ENCODE assay signal across 1 cellular context in the genomic region with DNA sequence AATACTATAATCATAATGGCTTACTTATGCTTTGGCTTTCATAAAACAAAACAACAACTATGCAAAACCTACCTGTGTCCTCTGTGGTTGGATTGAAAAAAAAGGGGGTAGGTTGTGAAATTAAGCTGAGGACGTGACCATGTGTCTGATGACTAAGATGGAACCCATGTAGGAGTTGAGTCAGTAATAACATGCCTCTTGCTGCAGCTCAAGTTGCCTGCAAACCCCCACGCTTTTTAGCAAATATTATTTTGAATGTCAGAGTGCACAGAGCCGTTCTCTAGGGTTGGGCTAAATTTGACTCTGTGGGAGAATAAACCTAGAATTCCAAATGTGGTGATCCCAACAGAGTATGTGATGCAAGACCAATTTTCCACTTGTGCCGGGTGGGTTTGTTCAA.
TF ChIP-seq lines count a peak whose summit lies in the region.

No MANE protein-coding gene starts in this region.

TF ChIP-seq in GM12878, 131 proteins besides CTCF, POLR2A, EP300 and RAD21 (continued from another document and continues in another):
- TF ChIP-seq, protein P1, sequence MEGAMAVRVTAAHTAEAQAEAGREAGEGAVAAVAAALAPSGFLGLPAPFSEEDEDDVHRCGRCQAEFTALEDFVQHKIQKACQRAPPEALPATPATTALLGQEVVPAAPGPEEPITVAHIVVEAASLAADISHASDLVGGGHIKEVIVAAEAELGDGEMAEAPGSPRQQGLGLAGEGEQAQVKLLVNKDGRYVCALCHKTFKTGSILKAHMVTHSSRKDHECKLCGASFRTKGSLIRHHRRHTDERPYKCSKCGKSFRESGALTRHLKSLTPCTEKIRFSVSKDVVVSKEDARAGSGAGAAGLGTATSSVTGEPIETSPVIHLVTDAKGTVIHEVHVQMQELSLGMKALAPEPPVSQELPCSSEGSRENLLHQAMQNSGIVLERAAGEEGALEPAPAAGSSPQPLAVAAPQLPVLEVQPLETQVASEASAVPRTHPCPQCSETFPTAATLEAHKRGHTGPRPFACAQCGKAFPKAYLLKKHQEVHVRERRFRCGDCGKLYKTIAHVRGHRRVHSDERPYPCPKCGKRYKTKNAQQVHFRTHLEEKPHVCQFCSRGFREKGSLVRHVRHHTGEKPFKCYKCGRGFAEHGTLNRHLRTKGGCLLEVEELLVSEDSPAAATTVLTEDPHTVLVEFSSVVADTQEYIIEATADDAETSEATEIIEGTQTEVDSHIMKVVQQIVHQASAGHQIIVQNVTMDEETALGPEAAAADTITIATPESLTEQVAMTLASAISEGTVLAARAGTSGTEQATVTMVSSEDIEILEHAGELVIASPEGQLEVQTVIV (IDR thresholded peaks at IDR 0.05; ENCODE audit: borderline replicate concordance, partially characterized antibody) = no peak
- no peak for TF ChIP-seq HSF1 (IDR thresholded peaks at IDR 0.05; ENCODE audit: low read depth, low read length)
- TF ChIP-seq, protein P2, sequence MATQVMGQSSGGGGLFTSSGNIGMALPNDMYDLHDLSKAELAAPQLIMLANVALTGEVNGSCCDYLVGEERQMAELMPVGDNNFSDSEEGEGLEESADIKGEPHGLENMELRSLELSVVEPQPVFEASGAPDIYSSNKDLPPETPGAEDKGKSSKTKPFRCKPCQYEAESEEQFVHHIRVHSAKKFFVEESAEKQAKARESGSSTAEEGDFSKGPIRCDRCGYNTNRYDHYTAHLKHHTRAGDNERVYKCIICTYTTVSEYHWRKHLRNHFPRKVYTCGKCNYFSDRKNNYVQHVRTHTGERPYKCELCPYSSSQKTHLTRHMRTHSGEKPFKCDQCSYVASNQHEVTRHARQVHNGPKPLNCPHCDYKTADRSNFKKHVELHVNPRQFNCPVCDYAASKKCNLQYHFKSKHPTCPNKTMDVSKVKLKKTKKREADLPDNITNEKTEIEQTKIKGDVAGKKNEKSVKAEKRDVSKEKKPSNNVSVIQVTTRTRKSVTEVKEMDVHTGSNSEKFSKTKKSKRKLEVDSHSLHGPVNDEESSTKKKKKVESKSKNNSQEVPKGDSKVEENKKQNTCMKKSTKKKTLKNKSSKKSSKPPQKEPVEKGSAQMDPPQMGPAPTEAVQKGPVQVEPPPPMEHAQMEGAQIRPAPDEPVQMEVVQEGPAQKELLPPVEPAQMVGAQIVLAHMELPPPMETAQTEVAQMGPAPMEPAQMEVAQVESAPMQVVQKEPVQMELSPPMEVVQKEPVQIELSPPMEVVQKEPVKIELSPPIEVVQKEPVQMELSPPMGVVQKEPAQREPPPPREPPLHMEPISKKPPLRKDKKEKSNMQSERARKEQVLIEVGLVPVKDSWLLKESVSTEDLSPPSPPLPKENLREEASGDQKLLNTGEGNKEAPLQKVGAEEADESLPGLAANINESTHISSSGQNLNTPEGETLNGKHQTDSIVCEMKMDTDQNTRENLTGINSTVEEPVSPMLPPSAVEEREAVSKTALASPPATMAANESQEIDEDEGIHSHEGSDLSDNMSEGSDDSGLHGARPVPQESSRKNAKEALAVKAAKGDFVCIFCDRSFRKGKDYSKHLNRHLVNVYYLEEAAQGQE (IDR thresholded peaks at IDR 0.05; ENCODE audit: low read depth, low read length) = no peak
- TF ChIP-seq, protein P3, sequence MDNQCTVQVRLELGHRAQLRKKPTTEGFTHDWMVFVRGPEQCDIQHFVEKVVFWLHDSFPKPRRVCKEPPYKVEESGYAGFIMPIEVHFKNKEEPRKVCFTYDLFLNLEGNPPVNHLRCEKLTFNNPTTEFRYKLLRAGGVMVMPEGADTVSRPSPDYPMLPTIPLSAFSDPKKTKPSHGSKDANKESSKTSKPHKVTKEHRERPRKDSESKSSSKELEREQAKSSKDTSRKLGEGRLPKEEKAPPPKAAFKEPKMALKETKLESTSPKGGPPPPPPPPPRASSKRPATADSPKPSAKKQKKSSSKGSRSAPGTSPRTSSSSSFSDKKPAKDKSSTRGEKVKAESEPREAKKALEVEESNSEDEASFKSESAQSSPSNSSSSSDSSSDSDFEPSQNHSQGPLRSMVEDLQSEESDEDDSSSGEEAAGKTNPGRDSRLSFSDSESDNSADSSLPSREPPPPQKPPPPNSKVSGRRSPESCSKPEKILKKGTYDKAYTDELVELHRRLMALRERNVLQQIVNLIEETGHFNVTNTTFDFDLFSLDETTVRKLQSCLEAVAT (IDR thresholded peaks at IDR 0.05) = no peak
- no peak for TF ChIP-seq SMAD5 (IDR thresholded peaks at IDR 0.05; ENCODE audit: low read depth)
- TF ChIP-seq, protein P4, sequence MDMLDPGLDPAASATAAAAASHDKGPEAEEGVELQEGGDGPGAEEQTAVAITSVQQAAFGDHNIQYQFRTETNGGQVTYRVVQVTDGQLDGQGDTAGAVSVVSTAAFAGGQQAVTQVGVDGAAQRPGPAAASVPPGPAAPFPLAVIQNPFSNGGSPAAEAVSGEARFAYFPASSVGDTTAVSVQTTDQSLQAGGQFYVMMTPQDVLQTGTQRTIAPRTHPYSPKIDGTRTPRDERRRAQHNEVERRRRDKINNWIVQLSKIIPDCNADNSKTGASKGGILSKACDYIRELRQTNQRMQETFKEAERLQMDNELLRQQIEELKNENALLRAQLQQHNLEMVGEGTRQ (IDR thresholded peaks at IDR 0.05; ENCODE audit: borderline replicate concordance, low read depth, low read length) = no peak
- TF ChIP-seq NFXL1 (IDR thresholded peaks at IDR 0.05; ENCODE audit: borderline replicate concordance) = no peak
- TF ChIP-seq IKZF1 (conservative IDR thresholded peaks at IDR 0.05) = peak; percentile 28; the same call in 1 of the 2 replicates
- no peak for TF ChIP-seq YBX1 (IDR thresholded peaks at IDR 0.05)
- TF ChIP-seq TCF12 (IDR thresholded peaks at IDR 0.05; ENCODE audit: low read depth, low read length) = peak; percentile 69
- no peak for TF ChIP-seq IKZF2 (IDR thresholded peaks at IDR 0.05)
- no peak for TF ChIP-seq SIN3A (IDR thresholded peaks at IDR 0.05; ENCODE audit: low read depth, low read length)
- TF ChIP-seq RUNX3 (IDR thresholded peaks at IDR 0.05; ENCODE audit: low read length) = peak; percentile 96
- TF ChIP-seq, protein P5, sequence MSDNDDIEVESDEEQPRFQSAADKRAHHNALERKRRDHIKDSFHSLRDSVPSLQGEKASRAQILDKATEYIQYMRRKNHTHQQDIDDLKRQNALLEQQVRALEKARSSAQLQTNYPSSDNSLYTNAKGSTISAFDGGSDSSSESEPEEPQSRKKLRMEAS (IDR thresholded peaks at IDR 0.05; ENCODE audit: low read depth, low read length) = no peak
- peak; percentile 94 for TF ChIP-seq JUNB (IDR thresholded peaks at IDR 0.05)
- TF ChIP-seq BHLHE40 (IDR thresholded peaks at IDR 0.05; ENCODE audit: borderline replicate concordance in 1 of 2, low read depth in 2 of 2, low read length in 1 of 2) = peak; percentile 18 to 43; a peak in 1 of 4 replicates
- no peak for TF ChIP-seq CHD4 (IDR thresholded peaks at IDR 0.05)
- no peak for TF ChIP-seq RFX5 (IDR thresholded peaks at IDR 0.05; ENCODE audit: low read depth, low read length)
- peak in 1 of 2 experiments; percentile 24; a peak in 1 of 3 replicates for TF ChIP-seq EGR1 (IDR thresholded peaks at IDR 0.05; ENCODE audit: borderline replicate concordance in 1 of 2, low read depth in 2 of 2, low read length in 2 of 2)
- no peak for TF ChIP-seq ZNF217 (IDR thresholded peaks at IDR 0.05)
- TF ChIP-seq E2F8 (IDR thresholded peaks at IDR 0.05; ENCODE audit: low read depth, partially characterized antibody) = no peak
- TF ChIP-seq MYC (IDR thresholded peaks at IDR 0.05; ENCODE audit: insufficient read depth, insufficient read length, insufficient replicate concordance, low read length, severe bottlenecking) = no peak
- no peak for TF ChIP-seq NR2C1 (IDR thresholded peaks at IDR 0.05)
- TF ChIP-seq SPI1 (IDR thresholded peaks at IDR 0.05; ENCODE audit: borderline replicate concordance, insufficient read depth, low read depth, low read length) = no peak
- TF ChIP-seq ZNF24 (IDR thresholded peaks at IDR 0.05) = no peak
- TF ChIP-seq KLF5 (IDR thresholded peaks at IDR 0.05; ENCODE audit: partially characterized antibody) = no peak
- peak; percentile 90 for TF ChIP-seq CREM (IDR thresholded peaks at IDR 0.05; ENCODE audit: low read depth)
- peak in 1 of 2 experiments; percentile 96; a peak in 2 of 4 replicates for TF ChIP-seq CEBPB (IDR thresholded peaks at IDR 0.05; ENCODE audit: borderline replicate concordance in 1 of 2, low read depth in 2 of 2, low read length in 2 of 2)
- no peak for TF ChIP-seq ESRRA (IDR thresholded peaks at IDR 0.05; ENCODE audit: low read length)
- TF ChIP-seq, protein P6, sequence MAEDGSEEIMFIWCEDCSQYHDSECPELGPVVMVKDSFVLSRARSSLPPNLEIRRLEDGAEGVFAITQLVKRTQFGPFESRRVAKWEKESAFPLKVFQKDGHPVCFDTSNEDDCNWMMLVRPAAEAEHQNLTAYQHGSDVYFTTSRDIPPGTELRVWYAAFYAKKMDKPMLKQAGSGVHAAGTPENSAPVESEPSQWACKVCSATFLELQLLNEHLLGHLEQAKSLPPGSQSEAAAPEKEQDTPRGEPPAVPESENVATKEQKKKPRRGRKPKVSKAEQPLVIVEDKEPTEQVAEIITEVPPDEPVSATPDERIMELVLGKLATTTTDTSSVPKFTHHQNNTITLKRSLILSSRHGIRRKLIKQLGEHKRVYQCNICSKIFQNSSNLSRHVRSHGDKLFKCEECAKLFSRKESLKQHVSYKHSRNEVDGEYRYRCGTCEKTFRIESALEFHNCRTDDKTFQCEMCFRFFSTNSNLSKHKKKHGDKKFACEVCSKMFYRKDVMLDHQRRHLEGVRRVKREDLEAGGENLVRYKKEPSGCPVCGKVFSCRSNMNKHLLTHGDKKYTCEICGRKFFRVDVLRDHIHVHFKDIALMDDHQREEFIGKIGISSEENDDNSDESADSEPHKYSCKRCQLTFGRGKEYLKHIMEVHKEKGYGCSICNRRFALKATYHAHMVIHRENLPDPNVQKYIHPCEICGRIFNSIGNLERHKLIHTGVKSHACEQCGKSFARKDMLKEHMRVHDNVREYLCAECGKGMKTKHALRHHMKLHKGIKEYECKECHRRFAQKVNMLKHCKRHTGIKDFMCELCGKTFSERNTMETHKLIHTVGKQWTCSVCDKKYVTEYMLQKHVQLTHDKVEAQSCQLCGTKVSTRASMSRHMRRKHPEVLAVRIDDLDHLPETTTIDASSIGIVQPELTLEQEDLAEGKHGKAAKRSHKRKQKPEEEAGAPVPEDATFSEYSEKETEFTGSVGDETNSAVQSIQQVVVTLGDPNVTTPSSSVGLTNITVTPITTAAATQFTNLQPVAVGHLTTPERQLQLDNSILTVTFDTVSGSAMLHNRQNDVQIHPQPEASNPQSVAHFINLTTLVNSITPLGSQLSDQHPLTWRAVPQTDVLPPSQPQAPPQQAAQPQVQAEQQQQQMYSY (CRISPR knock-in tag; IDR thresholded peaks at IDR 0.05) = no peak
- no peak for TF ChIP-seq NR2C2 (IDR thresholded peaks at IDR 0.05; ENCODE audit: borderline replicate concordance, control insufficient read depth, insufficient read length, low read depth)
- TF ChIP-seq CREB1 (IDR thresholded peaks at IDR 0.05; ENCODE audit: low read depth) = peak; percentile 69
- peak; percentile 96 for TF ChIP-seq ZBED1 (IDR thresholded peaks at IDR 0.05; ENCODE audit: borderline replicate concordance)
- TF ChIP-seq ELK1 (IDR thresholded peaks at IDR 0.05; ENCODE audit: low read depth, low read length) = no peak
- TF ChIP-seq ATF7 (IDR thresholded peaks at IDR 0.05; ENCODE audit: low read depth) = no peak
- TF ChIP-seq EZH2 (IDR thresholded peaks at IDR 0.05; ENCODE audit: borderline replicate concordance, control insufficient read depth, low read depth, low read length) = no peak
- TF ChIP-seq HCFC1 (IDR thresholded peaks at IDR 0.05; ENCODE audit: low read length) = no peak
- TF ChIP-seq WRNIP1 (IDR thresholded peaks at IDR 0.05; ENCODE audit: borderline replicate concordance, low read depth, low read length) = no peak
- no peak for TF ChIP-seq IRF3 (IDR thresholded peaks at IDR 0.05)
- peak; percentile 70 for TF ChIP-seq CBFB (IDR thresholded peaks at IDR 0.05; ENCODE audit: low read depth)
- TF ChIP-seq CHD1 (IDR thresholded peaks at IDR 0.05; ENCODE audit: low read depth, low read length) = no peak
- no peak for TF ChIP-seq ZNF384 (IDR thresholded peaks at IDR 0.05; ENCODE audit: borderline replicate concordance, low read depth, low read length)
